8 cellular contexts compared by ENCODE assay signal in the genomic region with DNA sequence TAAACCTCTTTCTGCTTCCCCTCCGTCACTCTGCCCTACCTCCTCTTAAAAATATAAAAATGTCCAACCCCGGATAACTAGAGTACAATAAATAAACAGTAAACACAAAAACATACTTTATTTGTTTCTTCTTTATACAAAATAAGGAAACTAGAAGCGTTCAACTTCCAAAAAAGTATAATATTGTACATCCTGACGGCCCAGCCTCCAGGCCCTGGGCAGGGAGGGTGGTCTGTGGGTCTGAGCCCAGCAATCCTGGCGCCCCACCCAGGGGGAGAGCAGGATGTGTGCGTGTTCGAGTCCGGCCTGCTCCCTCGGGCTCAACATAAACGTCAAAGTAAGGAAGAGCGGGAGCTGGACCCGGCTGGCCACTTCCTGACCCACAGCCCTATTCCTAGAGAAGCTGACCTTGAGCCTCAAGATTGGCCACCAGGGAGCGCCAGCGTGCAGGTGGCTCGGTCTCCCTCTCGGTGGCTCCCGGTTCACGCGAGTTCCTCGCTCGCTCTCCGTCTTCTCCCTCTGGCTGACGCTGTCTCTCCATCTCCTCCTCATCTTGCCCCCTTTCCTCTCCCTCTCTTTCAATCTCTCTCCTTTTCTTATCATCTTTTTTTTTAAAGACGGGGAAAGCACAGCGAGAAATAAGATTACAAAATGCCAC. TPM values are rescaled to one million over a fixed set of nuclear protein-coding genes. Genes with fewer than 3 reads are reported as not detected.
DNase-seq lines count a peak whose midpoint lies in the region; ATAC-seq and TF ChIP-seq lines count a peak whose summit lies in the region.

No MANE protein-coding gene starts in this region.

- H3K27me3 Mint-ChIP-seq in CD4-positive, alpha-beta T cell = peaks cover 77% of the 10 kb centered on the region
- H3K27me3 Mint-ChIP-seq in activated CD8-positive, alpha-beta memory T cell treated with anti-CD3 and anti-CD28 coated beads, Interleukin-2, amount 10 ng/mL, durations not matched to agents 7 days and 5 days = peaks cover 74% of the 10 kb centered on the region

- no peaks in the 10 kb centered on the region for H3K9me3 ChIP-seq in CD4-positive, alpha-beta T cell (ENCODE audit: control insufficient read depth, low read length)
- no peaks in the 10 kb centered on the region for H3K9me3 ChIP-seq in mucosa of rectum (ENCODE audit: control insufficient read depth in 2 of 2, low read length in 2 of 2)

- intact Hi-C loops in CD4-positive, alpha-beta T cell (cut with DNase I, micrococcal nuclease) = loop anchor here (2.0 to 5.0 kb wide), 3 partner anchors 450 to 1047 kb away; no protein-coding TSS in a partner anchor

- peaks cover 31% of the 10 kb centered on the region for H3K4me1 Mint-ChIP-seq in CD4-positive, alpha-beta T cell (ENCODE audit: low read depth)
- H3K4me1 Mint-ChIP-seq in activated CD8-positive, alpha-beta memory T cell treated with anti-CD3 and anti-CD28 coated beads, Interleukin-2, amount 10 ng/mL, durations not matched to agents 7 days and 5 days = peaks cover 14% of the 10 kb centered on the region

- peak overlapping the region; percentile 88 for H3K4me3 Mint-ChIP-seq in CD4-positive, alpha-beta T cell
- H3K4me3 Mint-ChIP-seq in activated CD8-positive, alpha-beta memory T cell treated with anti-CD3 and anti-CD28 coated beads, Interleukin-2, amount 10 ng/mL, durations not matched to agents 7 days and 5 days = no peak overlapping the region

- H3K27ac ChIP-seq in CD4-positive, alpha-beta T cell (ENCODE audit: low read depth, low read length) = no peak overlapping the region
- H3K27ac ChIP-seq in mucosa of rectum (ENCODE audit: low read depth in 2 of 2, low read length in 2 of 2) = no peak overlapping the region

- CTCF ChIA-PET in CD4-positive, alpha-beta T cell (lab: Charles Lee) = no interaction called here
- CTCF ChIA-PET in activated CD8-positive, alpha-beta memory T cell treated with anti-CD3 and anti-CD28 coated beads, Interleukin-2, amount 10 ng/mL, durations not matched to agents 7 days and 5 days (lab: Charles Lee) = interaction anchor here (0.7 to 2.9 kb wide), 9 partner anchors 9 to 456 kb away, joined by 3 to 14 read pairs (median 3); no protein-coding TSS in a partner anchor

- peak overlapping the region; percentile 55 to 59 for H3K4me3 ChIP-seq in mucosa of rectum (ENCODE audit: low read length in 2 of 2)

- POLR2A ChIA-PET in CD4-positive, alpha-beta T cell (lab: Charles Lee) = no interaction called here

- TF ChIP-seq CTCF in CD4-positive, alpha-beta T cell (IDR thresholded peaks at IDR 0.05) = peak; percentile 94

- H3K4me1 ChIP-seq in mucosa of rectum (ENCODE audit: control insufficient read depth in 2 of 2, insufficient read depth in 2 of 2, low read length in 2 of 2) = peaks cover 3 to 4% of the 10 kb centered on the region in 2 donors

- no peaks in the 10 kb centered on the region for H3K36me3 Mint-ChIP-seq in CD4-positive, alpha-beta T cell (ENCODE audit: low read depth)
- peaks cover 2% of the 10 kb centered on the region for H3K36me3 Mint-ChIP-seq in activated CD8-positive, alpha-beta memory T cell treated with anti-CD3 and anti-CD28 coated beads, Interleukin-2, amount 10 ng/mL, durations not matched to agents 7 days and 5 days

- H3K9me3 Mint-ChIP-seq in CD4-positive, alpha-beta T cell = no peaks in the 10 kb centered on the region
- H3K9me3 Mint-ChIP-seq in activated CD8-positive, alpha-beta memory T cell treated with anti-CD3 and anti-CD28 coated beads, Interleukin-2, amount 10 ng/mL, durations not matched to agents 7 days and 5 days (ENCODE audit: low read depth) = no peaks in the 10 kb centered on the region

- H3K36me3 ChIP-seq in mucosa of rectum (ENCODE audit: control insufficient read depth in 2 of 2, insufficient read depth in 2 of 2, low read length in 2 of 2) = no peaks in the 10 kb centered on the region

- peak; percentile 65 for ATAC-seq in CD4-positive, alpha-beta T cell (ENCODE audit: poor library complexity)
- ATAC-seq in HG03520 (IDR thresholded peaks at IDR 0.05; ENCODE audit: unreplicated experiment) (peak; percentile 48), HG03457 (IDR thresholded peaks at IDR 0.05; ENCODE audit: unreplicated experiment) (no peak)
- peak; percentile 55 for ATAC-seq in activated CD8-positive, alpha-beta memory T cell treated with anti-CD3 and anti-CD28 coated beads, Interleukin-2, amount 10 ng/mL, durations not matched to agents 7 days and 5 days

- H3K9ac ChIP-seq in mucosa of rectum (ENCODE audit: low read depth in 1 of 2, low read length in 2 of 2) = no peak overlapping the region

- no peak overlapping the region for H3K27ac Mint-ChIP-seq in CD4-positive, alpha-beta T cell
- H3K27ac Mint-ChIP-seq in activated CD8-positive, alpha-beta memory T cell treated with anti-CD3 and anti-CD28 coated beads, Interleukin-2, amount 10 ng/mL, durations not matched to agents 7 days and 5 days = peak overlapping the region; percentile 59

- peak; percentile 45 to 75 (median 58) for DNase-seq in CD4-positive, alpha-beta T cell
- DNase-seq in NOMO-1 (lab: John Stamatoyannopoulos, UW; ENCODE audit: unreplicated experiment in 2 of 2) (peak; percentile 54 to 58), epidermal melanocyte (ENCODE audit: insufficient read length, low spot score) (peak; percentile 67)
- DNase-seq in activated CD8-positive, alpha-beta memory T cell treated with anti-CD3 and anti-CD28 coated beads, Interleukin-2, amount 10 ng/mL, durations not matched to agents 7 days and 5 days = peak; percentile 70
- DNase-seq in stimulated activated CD8-positive, alpha-beta memory T cell treated with anti-CD3 and anti-CD28 coated beads, Interleukin-7, amount 100 ng/mL, for 24 hours (ENCODE audit: low read depth) = peak; percentile 39

- H3K27me3 ChIP-seq in CD4-positive, alpha-beta T cell (ENCODE audit: control insufficient read depth, insufficient read depth, low read length) = peaks cover 76% of the 10 kb centered on the region
- peaks cover 36 to 49% of the 10 kb centered on the region in 2 donors for H3K27me3 ChIP-seq in mucosa of rectum (ENCODE audit: control insufficient read depth in 2 of 2, insufficient read depth in 2 of 2, low read length in 2 of 2)

RNA-seq across cellular contexts. Expression of a gene that starts 9.4 kb away (rescaled TPM):
- total RNA-seq in CD4-positive, alpha-beta T cell = not detected
- total RNA-seq in activated CD8-positive, alpha-beta memory T cell treated with anti-CD3 and anti-CD28 coated beads, Interleukin-2, amount 10 ng/mL, durations not matched to agents 7 days and 5 days = not detected

RNA-seq across cellular contexts. Expression of a gene that starts 40.1 kb away (rescaled TPM):
- total RNA-seq in CD4-positive, alpha-beta T cell = under 1 TPM; 0.47 to 0.50 TPM
- under 1 TPM; 0.32 to 0.45 TPM for total RNA-seq in activated CD8-positive, alpha-beta memory T cell treated with anti-CD3 and anti-CD28 coated beads, Interleukin-2, amount 10 ng/mL, durations not matched to agents 7 days and 5 days

RNA-seq across cellular contexts. Expression of a gene that starts 58.6 kb away (rescaled TPM):
- total RNA-seq in CD4-positive, alpha-beta T cell = not detected
- not detected for total RNA-seq in activated CD8-positive, alpha-beta memory T cell treated with anti-CD3 and anti-CD28 coated beads, Interleukin-2, amount 10 ng/mL, durations not matched to agents 7 days and 5 days
